In the genomic region with DNA sequence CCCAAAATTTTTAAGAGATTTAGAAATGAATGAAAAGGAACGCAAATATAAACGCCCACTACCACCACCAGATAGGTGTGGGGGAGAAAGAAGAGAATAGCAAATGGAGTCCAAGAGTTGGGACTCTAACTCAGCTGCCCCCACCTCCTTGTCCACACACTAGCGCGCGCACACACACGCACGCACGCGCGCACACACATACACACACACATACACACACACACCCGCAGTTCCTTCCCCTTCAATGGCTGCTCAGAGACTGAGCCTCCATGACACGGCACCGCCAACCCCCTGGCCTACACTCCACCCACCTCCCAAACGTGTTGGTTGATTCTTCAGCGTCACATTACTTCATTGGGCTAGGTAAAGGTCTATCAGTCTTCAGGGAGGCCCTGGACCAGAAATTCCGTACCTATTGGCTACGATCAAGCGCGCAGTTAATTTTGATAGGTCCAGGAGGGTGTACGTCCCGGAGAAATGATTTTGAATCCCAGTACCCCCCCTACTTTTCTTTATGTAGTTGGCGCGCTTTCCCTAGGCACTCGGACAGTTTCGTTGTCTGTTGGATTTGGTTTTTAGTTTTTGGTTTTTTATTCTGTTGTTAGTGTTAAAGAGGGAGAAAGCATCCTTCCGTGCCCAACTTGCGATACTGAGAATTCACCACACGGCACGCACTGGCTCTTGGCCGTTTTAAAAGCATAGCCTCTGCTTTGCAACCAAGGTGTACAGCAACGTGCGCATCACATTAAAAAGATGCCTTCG, we compare ENCODE assay signal across 1 cellular context.
TF ChIP-seq lines count a peak whose summit lies in the region.

TSS of gene ANP32E (minus strand) at position 261 of the 762 bp plus-strand sequence. CDS start 326 bp downstream, outside the sequence.

TF ChIP-seq in K562, 482 proteins besides CTCF, POLR2A, EP300 and RAD21 (continued from another document and continues in another):
- TF ChIP-seq CEBPZ (IDR thresholded peaks at IDR 0.05; ENCODE audit: borderline replicate concordance, low read depth, low read length) (peak; percentile 91), KDM4B (IDR thresholded peaks at IDR 0.05; ENCODE audit: borderline replicate concordance in 2 of 2, low read depth in 1 of 2) (0 out of 4 replicates have a peak, but pooled peaks of 1 of the 2 experiments have one; percentile 56), PKNOX1 (IDR thresholded peaks at IDR 0.05) (peak; percentile 99), ID3 (CRISPR knock-in tag; IDR thresholded peaks at IDR 0.05) (no peak), ID3 (tag; IDR thresholded peaks at IDR 0.05) (peak; percentile 20; the same call in 1 of the 2 replicates), FOXK1 (CRISPR knock-in tag; IDR thresholded peaks at IDR 0.05; ENCODE audit: borderline replicate concordance) (0 out of 2 replicates have a peak, but pooled peaks have one; percentile 74), ILK (tag; IDR thresholded peaks at IDR 0.05; ENCODE audit: borderline replicate concordance, low read depth) (no peak), BRF1 (IDR thresholded peaks at IDR 0.05; ENCODE audit: borderline replicate concordance, extremely low read depth, insufficient read length) (no peak), NCOA2 (IDR thresholded peaks at IDR 0.05; ENCODE audit: partially characterized antibody in 2 of 2) (no peak), ARID1B (IDR thresholded peaks at IDR 0.05) (peak; percentile 70), MYC (IDR thresholded peaks at IDR 0.05; ENCODE audit: low read depth, low read length) (peak; percentile 79), MYC (CRISPR knock-in tag; IDR thresholded peaks at IDR 0.05; ENCODE audit: borderline replicate concordance, low read depth) (0 out of 2 replicates have a peak, but pooled peaks have one; percentile 25), CBX1 (IDR thresholded peaks at IDR 0.05; ENCODE audit: low read depth) (0 out of 2 replicates have a peak, but pooled peaks have one; percentile 26), TFAP4 (CRISPR knock-in tag; IDR thresholded peaks at IDR 0.05; ENCODE audit: borderline replicate concordance) (peak; percentile 70; the same call in 1 of the 2 replicates), SUPT5H (IDR thresholded peaks at IDR 0.05) (peak; percentile 99), ZNF696 (CRISPR knock-in tag; conservative IDR thresholded peaks at IDR 0.05) (no peak), PPARD (CRISPR knock-in tag; IDR thresholded peaks at IDR 0.05) (no peak), ZNF79 (CRISPR knock-in tag; IDR thresholded peaks at IDR 0.05; ENCODE audit: low read depth) (no peak), GATAD2B (IDR thresholded peaks at IDR 0.05; ENCODE audit: borderline replicate concordance) (peak; percentile 30; the same call in 1 of the 2 replicates), ZNF764 (CRISPR knock-in tag; IDR thresholded peaks at IDR 0.05; ENCODE audit: low read depth) (no peak), CTBP1 (IDR thresholded peaks at IDR 0.05; ENCODE audit: borderline replicate concordance) (peak; percentile 88), TEAD1 (CRISPR knock-in tag; IDR thresholded peaks at IDR 0.05) (peak; percentile 20 to 58; a peak in 2 of 4 replicates), YBX1 (IDR thresholded peaks at IDR 0.05) (no peak), SREBF1 (IDR thresholded peaks at IDR 0.05; ENCODE audit: borderline replicate concordance, low read depth, low read length) (no peak), ZNF121 (CRISPR knock-in tag; conservative IDR thresholded peaks at IDR 0.05) (no peak), TCF7 (IDR thresholded peaks at IDR 0.05; ENCODE audit: borderline replicate concordance) (no peak), NRF1 (conservative IDR thresholded peaks at IDR 0.05 in 1 of 2, IDR thresholded peaks at IDR 0.05 in 1 of 2) (peak; percentile 88 to 89), GATA2 (CRISPR knock-in tag; IDR thresholded peaks at IDR 0.05) (no peak), ZNF717 (CRISPR knock-in tag; IDR thresholded peaks at IDR 0.05) (no peak), ZNF584 (CRISPR knock-in tag; IDR thresholded peaks at IDR 0.05; ENCODE audit: low read depth) (peak; percentile 68; the same call in 1 of the 2 replicates), FIP1L1 (IDR thresholded peaks at IDR 0.05; ENCODE audit: low read depth, low read length, poor library complexity, severe bottlenecking) (no peak), SRSF7 (optimal IDR thresholded peaks at IDR 0.05; ENCODE audit: low read depth, low read length) (no peak), SMAD4 (CRISPR knock-in tag; conservative IDR thresholded peaks at IDR 0.05) (0 out of 2 replicates have a peak, but pooled peaks have one; percentile 25), ZNF644 (tag; IDR thresholded peaks at IDR 0.05; ENCODE audit: low read depth) (no peak; the same call in 1 of the 2 replicates), ZNF24 (IDR thresholded peaks at IDR 0.05) (no peak), CEBPB (tag; IDR thresholded peaks at IDR 0.05) (no peak), CBX2 (IDR thresholded peaks at IDR 0.05; ENCODE audit: insufficient read depth, low read length, poor library complexity, severe bottlenecking) (no peak), ELK3 (CRISPR knock-in tag; IDR thresholded peaks at IDR 0.05) (no peak), KAT2B (IDR thresholded peaks at IDR 0.05; ENCODE audit: low read depth, low read length) (no peak), TAL1 (IDR thresholded peaks at IDR 0.05) (peak; percentile 12; the same call in 1 of the 2 replicates), TBL1XR1 (IDR thresholded peaks at IDR 0.05; ENCODE audit: low read length in 2 of 2) (peak; percentile 23 to 36; a peak in 1 of 4 replicates), ZNF253 (CRISPR knock-in tag; conservative IDR thresholded peaks at IDR 0.05) (no peak), POLR2AphosphoS2 (IDR thresholded peaks at IDR 0.05; ENCODE audit: low read length) (peak; percentile 74; the same call in 1 of the 2 replicates), KLF10 (CRISPR knock-in tag; IDR thresholded peaks at IDR 0.05) (no peak)
- TF ChIP-seq, protein P1, sequence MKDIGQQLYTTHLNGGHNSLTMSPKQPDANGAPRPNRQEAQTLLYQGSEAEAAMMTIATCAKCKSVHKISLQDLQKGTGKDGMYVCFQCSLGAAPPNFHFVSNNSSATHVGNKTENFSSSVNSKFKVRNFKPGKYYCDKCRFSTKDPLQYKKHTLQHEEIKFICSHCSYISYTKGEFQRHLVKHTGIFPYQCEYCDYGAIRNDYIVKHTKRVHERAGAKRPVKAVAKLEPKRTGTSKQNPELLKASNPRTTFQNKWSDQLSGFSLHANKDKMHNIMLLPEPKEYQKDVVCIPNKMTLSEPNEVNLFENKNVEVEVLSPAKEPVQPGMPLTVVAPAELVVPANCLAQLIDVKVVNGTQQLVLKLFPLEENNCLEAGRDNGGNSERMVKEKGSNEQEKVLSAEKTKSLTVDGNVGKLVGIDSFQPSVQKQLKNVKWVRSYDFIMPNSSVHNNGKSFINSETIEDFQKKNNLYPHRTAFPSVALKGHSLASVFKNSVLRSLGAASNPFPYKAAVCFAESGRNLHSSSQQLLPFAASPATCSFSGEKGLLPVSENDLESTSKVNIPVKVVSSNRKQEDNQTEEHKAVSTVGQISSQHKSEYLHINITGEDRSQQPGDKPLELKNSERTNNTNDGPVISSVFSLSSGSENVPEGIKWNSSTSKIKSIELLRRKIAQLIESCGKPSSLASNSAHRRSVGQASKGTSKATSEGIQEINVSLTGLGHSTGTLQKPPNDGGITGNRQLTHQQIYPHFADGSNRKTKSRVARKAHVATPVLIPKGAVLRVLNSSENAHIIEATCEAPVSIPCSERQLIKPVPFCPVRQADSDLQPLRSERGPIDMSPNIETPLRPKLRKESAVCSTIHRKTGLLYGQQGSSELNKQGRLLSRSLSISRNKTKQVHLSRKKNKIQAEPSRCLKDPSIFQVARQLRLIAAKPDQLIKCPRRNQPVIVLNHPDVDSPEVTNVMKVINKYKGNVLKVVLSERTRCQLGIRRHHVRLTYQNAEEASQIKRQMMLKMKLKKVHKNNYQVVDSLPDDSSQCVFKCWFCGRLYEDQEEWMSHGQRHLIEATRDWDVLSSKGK (CRISPR knock-in tag; IDR thresholded peaks at IDR 0.05) = no peak
- TF ChIP-seq, protein P2, sequence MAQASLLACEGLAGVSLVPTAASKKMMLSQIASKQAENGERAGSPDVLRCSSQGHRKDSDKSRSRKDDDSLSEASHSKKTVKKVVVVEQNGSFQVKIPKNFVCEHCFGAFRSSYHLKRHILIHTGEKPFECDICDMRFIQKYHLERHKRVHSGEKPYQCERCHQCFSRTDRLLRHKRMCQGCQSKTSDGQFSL (CRISPR knock-in tag; IDR thresholded peaks at IDR 0.05) = peak; percentile 87; the same call in 1 of the 2 replicates
- TF ChIP-seq, protein P2 (tag; IDR thresholded peaks at IDR 0.05) = peak in 1 of 2 experiments; percentile 96; a peak in 2 of 4 replicates
- TF ChIP-seq, protein P3, sequence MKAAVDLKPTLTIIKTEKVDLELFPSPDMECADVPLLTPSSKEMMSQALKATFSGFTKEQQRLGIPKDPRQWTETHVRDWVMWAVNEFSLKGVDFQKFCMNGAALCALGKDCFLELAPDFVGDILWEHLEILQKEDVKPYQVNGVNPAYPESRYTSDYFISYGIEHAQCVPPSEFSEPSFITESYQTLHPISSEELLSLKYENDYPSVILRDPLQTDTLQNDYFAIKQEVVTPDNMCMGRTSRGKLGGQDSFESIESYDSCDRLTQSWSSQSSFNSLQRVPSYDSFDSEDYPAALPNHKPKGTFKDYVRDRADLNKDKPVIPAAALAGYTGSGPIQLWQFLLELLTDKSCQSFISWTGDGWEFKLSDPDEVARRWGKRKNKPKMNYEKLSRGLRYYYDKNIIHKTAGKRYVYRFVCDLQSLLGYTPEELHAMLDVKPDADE (conservative IDR thresholded peaks at IDR 0.05; ENCODE audit: control insufficient read depth, low read depth, low read length) = peak; percentile 70; the same call in 1 of the 2 replicates
- TF ChIP-seq, protein P4, sequence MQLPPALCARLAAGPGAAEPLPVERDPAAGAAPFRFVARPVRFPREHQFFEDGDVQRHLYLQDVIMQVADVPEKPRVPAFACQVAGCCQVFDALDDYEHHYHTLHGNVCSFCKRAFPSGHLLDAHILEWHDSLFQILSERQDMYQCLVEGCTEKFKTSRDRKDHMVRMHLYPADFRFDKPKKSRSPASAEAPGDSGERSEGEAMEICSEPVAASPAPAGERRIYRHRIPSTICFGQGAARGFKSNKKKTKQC (CRISPR knock-in tag; IDR thresholded peaks at IDR 0.05) = 0 out of 2 replicates have a peak, but pooled peaks have one; percentile 16
